In the genomic region with DNA sequence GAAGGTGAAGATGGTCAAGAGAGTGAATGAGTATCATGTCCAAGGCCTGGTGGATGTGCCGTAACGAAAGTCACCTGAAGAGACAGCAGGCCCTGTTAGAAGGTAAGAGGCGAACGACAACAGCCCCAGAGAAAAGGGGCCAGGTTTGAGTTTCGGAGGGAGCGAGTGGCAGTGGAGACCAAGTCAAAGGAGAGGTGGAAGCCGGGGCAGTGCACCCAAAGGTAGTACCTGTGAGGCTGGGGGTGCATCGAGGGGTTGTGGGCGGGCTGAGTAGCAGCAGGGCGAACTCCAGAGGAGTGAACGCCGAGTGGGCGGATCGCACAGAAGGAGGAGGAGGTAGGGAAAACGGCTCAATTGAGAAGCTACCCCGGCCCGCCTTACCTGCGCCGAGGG, we compare ENCODE assay signal across 8 cellular contexts. TPM values are rescaled to one million over a fixed set of nuclear protein-coding genes. Genes with fewer than 3 reads are reported as not detected.
A peak's percentile ranks its signal among the peaks of the same experiment; 100 is the strongest.
DNase-seq lines count a peak whose midpoint lies in the region; ATAC-seq and TF ChIP-seq lines count a peak whose summit lies in the region.

No MANE protein-coding gene starts in this region.

- H3K36me3 ChIP-seq in breast epithelium (no peaks in the 10 kb centered on the region), lower lobe of right lung (peaks cover 9% of the 10 kb centered on the region), tibial nerve (peaks cover 0 to 12% (median 0%) of the 10 kb centered on the region in 3 donors)

- intact Hi-C loops in breast epithelium (cut with DNase I; ENCODE audit: low total_unique reads) (no loop called here), lower lobe of right lung (cut with DNase I) (no loop called here), posterior vena cava (cut with DNase I) (no loop called here)

- H3K27ac ChIP-seq in breast epithelium (peak overlapping the region; percentile 96 to 97), lower lobe of right lung (peak overlapping the region; percentile 90), tibial nerve (peak overlapping the region; percentile 97 to 99 (median 98))

- peak overlapping the region; percentile 77 to 86 (median 82) for H3K4me3 ChIP-seq in breast epithelium
- H3K4me3 ChIP-seq in lower lobe of right lung = peak overlapping the region; percentile 94
- H3K4me3 ChIP-seq in tibial nerve = peak overlapping the region; percentile 70 to 90 (median 90)

- WGBS in tibial nerve, 2 donors = 1% methylated on average over 19 of the region's 19 CpGs

- no peaks in the 10 kb centered on the region for H3K9me3 ChIP-seq in breast epithelium
- no peaks in the 10 kb centered on the region for H3K9me3 ChIP-seq in lower lobe of right lung
- H3K9me3 ChIP-seq in tibial nerve = no peaks in the 10 kb centered on the region

- H3K4me1 ChIP-seq in breast epithelium (peaks cover 0 to 19% of the 10 kb centered on the region in 2 donors), lower lobe of right lung (peaks cover 40% of the 10 kb centered on the region), tibial nerve (peaks cover 0 to 59% (median 29%) of the 10 kb centered on the region in 4 donors)

- no peak for TF ChIP-seq POLR2A in breast epithelium (IDR thresholded peaks at IDR 0.05)
- TF ChIP-seq POLR2A in tibial nerve (IDR thresholded peaks at IDR 0.05) = no peak

- TF ChIP-seq CTCF in breast epithelium (IDR thresholded peaks at IDR 0.05) (peak in 1 of 3 donors; percentile 6), lower lobe of right lung (IDR thresholded peaks at IDR 0.05) (no peak), tibial nerve (IDR thresholded peaks at IDR 0.05) (no peak)

- TF ChIP-seq EP300 in tibial nerve (IDR thresholded peaks at IDR 0.05) = no peak

- ATAC-seq in HG02642 (IDR thresholded peaks at IDR 0.05; ENCODE audit: poor library complexity, unreplicated experiment) (peak; percentile 50), lower lobe of right lung (peak; percentile 69 to 73)

- H3K27me3 ChIP-seq in breast epithelium = no peaks in the 10 kb centered on the region
- no peaks in the 10 kb centered on the region for H3K27me3 ChIP-seq in lower lobe of right lung (ENCODE audit: low read depth)
- H3K27me3 ChIP-seq in tibial nerve = no peaks in the 10 kb centered on the region

- peak; percentile 47 for DNase-seq in activated CD8-positive, alpha-beta memory T cell treated with anti-CD3 and anti-CD28 coated beads, Interleukin-2, amount 50 U/mL, for 1 hour (ENCODE audit: extremely low read depth)
- no peak for DNase-seq in activated CD8-positive, alpha-beta memory T cell treated with anti-CD3 and anti-CD28 coated beads for 24 hours
- DNase-seq in NCI-H345 treated with DMSO at 0.1 percent for 48 hours (lab: John Stamatoyannopoulos, UW; ENCODE audit: unreplicated experiment) (peak; percentile 60), breast epithelium (ENCODE audit: low spot score in 2 of 2) (peak in 1 of 2 donors; percentile 63), lower lobe of right lung (no peak), tibial nerve (ENCODE audit: low spot score in 2 of 2) (no peak), posterior vena cava (ENCODE audit: low spot score) (no peak)

RNA-seq across cellular contexts. Expression of a gene that starts 0.4 kb away (rescaled TPM):
- total RNA-seq in breast epithelium (10 to 100 TPM in 2 of 3 donors, 1 to 10 TPM in 1; 6.9 to 24.6 (median 14.4) TPM), lower lobe of right lung (13.2 TPM), tibial nerve (10 to 100 TPM; 14.0 to 40.8 (median 19.9) TPM), posterior vena cava (10 to 100 TPM; 11.7 to 13.9 TPM)

RNA-seq across cellular contexts. Expression of a gene that starts 0.8 kb away (rescaled TPM):
- total RNA-seq in breast epithelium = 10 to 100 TPM; 30.6 to 55.6 (median 44.9) TPM
- total RNA-seq in lower lobe of right lung = 31.5 TPM
- 10 to 100 TPM; 34.2 to 66.4 (median 39.7) TPM for total RNA-seq in tibial nerve
- 10 to 100 TPM; 29.3 to 31.5 TPM for total RNA-seq in posterior vena cava

RNA-seq across cellular contexts. Expression of a gene that starts 39.9 kb away (rescaled TPM):
- 1 to 10 TPM; 1.8 to 8.0 (median 2.6) TPM for total RNA-seq in breast epithelium
- 1.1 TPM for total RNA-seq in lower lobe of right lung
- total RNA-seq in tibial nerve = 10 to 100 TPM in 3 of 4 donors, 1 to 10 TPM in 1; 9.2 to 20.1 (median 13.4) TPM
- 1 to 10 TPM; 1.0 to 1.9 TPM for total RNA-seq in posterior vena cava

Comparison
In these comparisons a context has a peak if more than half of its experiments do, and no peak if none do; other contexts are left out.
1. DNase-seq: peak in activated CD8-positive, alpha-beta memory T cell treated with anti-CD3 and anti-CD28 coated beads, Interleukin-2, amount 50 U/mL, for 1 hour (single experiment) and NCI-H345 treated with DMSO at 0.1 percent for 48 hours (single experiment); none in activated CD8-positive, alpha-beta memory T cell treated with anti-CD3 and anti-CD28 coated beads for 24 hours (single experiment), lower lobe of right lung (single experiment), tibial nerve (0 of 2) and posterior vena cava (single experiment).
2. Peak in every context shown above with its lines, with median percentiles within 50 percentile points of each other: H3K27ac ChIP-seq and H3K4me3 ChIP-seq.